18 cellular contexts compared by ENCODE assay signal in genomic region chrY:19066447-19067190, GRCh38.
"Had no signal": no experiment of that assay in that cellular context is flagged by ENCODE, and none has a peak within 500 bp of the region (broad histone marks: within the 10 kb centered on the region; RNA-seq: fewer than 3 reads in every experiment).

No MANE protein-coding gene starts in this region.

- H3K27me3 Mint-ChIP-seq: activated CD4-positive, alpha-beta memory T cell treated with anti-CD3 and anti-CD28 coated beads for 36 hours; activated naive CD8-positive, alpha-beta T cell treated with anti-CD3 and anti-CD28 coated beads, Interleukin-2, amount 10 ng/mL, durations not matched to agents 7 days and 5 days; naive thymus-derived CD8-positive, alpha-beta T cell; T-helper 17 cell had no signal

- H3K4me3 ChIP-seq: lung, neural progenitor cell had no signal

- H3K4me1 Mint-ChIP-seq: neural progenitor cell, T-helper 17 cell had no signal

- H3K27me3 ChIP-seq: neural progenitor cell had no signal

- H2AFZ ChIP-seq: neural progenitor cell had no signal

- H3K27ac Mint-ChIP-seq: activated CD4-positive, alpha-beta memory T cell treated with anti-CD3 and anti-CD28 coated beads for 36 hours; activated naive CD8-positive, alpha-beta T cell treated with anti-CD3 and anti-CD28 coated beads, Interleukin-2, amount 10 ng/mL, durations not matched to agents 7 days and 5 days; neural progenitor cell; T-helper 17 cell had no signal

- H3K9ac ChIP-seq: neural progenitor cell had no signal

- H3K4me2 ChIP-seq: neural progenitor cell had no signal

- H3K9me3 Mint-ChIP-seq: activated CD4-positive, alpha-beta memory T cell treated with anti-CD3 and anti-CD28 coated beads for 36 hours; activated naive CD8-positive, alpha-beta T cell treated with anti-CD3 and anti-CD28 coated beads, Interleukin-2, amount 10 ng/mL, durations not matched to agents 7 days and 5 days; naive thymus-derived CD8-positive, alpha-beta T cell; neural progenitor cell had no signal

- H3K36me3 ChIP-seq: neural progenitor cell had no signal

- H3K36me3 Mint-ChIP-seq: activated CD4-positive, alpha-beta memory T cell treated with anti-CD3 and anti-CD28 coated beads for 36 hours; neural progenitor cell had no signal

- DNase-seq: activated CD4-positive, alpha-beta memory T cell treated with anti-CD3 and anti-CD28 coated beads for 36 hours; activated CD4-positive, alpha-beta T cell treated with anti-CD3 and anti-CD28 coated beads for 4 hours; activated CD4-positive, CD25-positive, alpha-beta regulatory T cell; activated naive CD4-positive, alpha-beta T cell treated with Interleukin-2 at 50 U/mL for 16 hours; activated naive CD8-positive, alpha-beta T cell treated with anti-CD3 and anti-CD28 coated beads, Interleukin-2, amount 10 ng/mL, durations not matched to agents 7 days and 5 days; activated T-cell treated with anti-CD3 and anti-CD28 coated beads, Interleukin-2, amount 50 U/mL, for 48 hours; amygdala; cortex of kidney; erythroblast; hippocampal formation; naive thymus-derived CD8-positive, alpha-beta T cell; posterior cingulate gyrus; stimulated activated CD4-positive, alpha-beta T cell treated with anti-CD3 and anti-CD28 coated beads, Interleukin-4, amount 100 ng/mL, for 24 hours; stimulated activated naive CD8-positive, alpha-beta T cell treated with anti-CD3 and anti-CD28 coated beads, Interleukin-15, Interleukin-2, amounts not matched to agents 100 U/mL and 50 U/mL, for 24 hours; SW 1271; T-helper 17 cell had no signal

- H3K4me1 ChIP-seq: neural progenitor cell had no signal

- ATAC-seq: naive thymus-derived CD8-positive, alpha-beta T cell; stimulated activated naive CD8-positive, alpha-beta T cell treated with anti-CD3 and anti-CD28 coated beads, Interleukin-15, Interleukin-2, amounts not matched to agents 100 U/mL and 50 U/mL, for 24 hours; T-helper 17 cell had no signal

- H3K27ac ChIP-seq: neural progenitor cell had no signal

- H3K4me3 Mint-ChIP-seq: activated CD4-positive, alpha-beta memory T cell treated with anti-CD3 and anti-CD28 coated beads for 36 hours; activated naive CD8-positive, alpha-beta T cell treated with anti-CD3 and anti-CD28 coated beads, Interleukin-2, amount 10 ng/mL, durations not matched to agents 7 days and 5 days; naive thymus-derived CD8-positive, alpha-beta T cell; neural progenitor cell; T-helper 17 cell had no signal
